Comparison of ENCODE assay signal across 12 cellular contexts in genomic region chr3:195062866-195063540, GRCh38.
"Had no signal": no experiment of that assay in that cellular context is flagged by ENCODE, and none has a peak within 500 bp of the region (broad histone marks: within the 10 kb centered on the region; RNA-seq: fewer than 3 reads in every experiment).

No MANE protein-coding gene starts in this region.

- H3K4me3 ChIP-seq: cardiac muscle cell, ovary, tibial nerve had no signal

- H3K27me3 ChIP-seq: cardiac muscle cell, ovary, tibial nerve had no signal

- H3K36me3 ChIP-seq: cardiac muscle cell, ovary had no signal

- H3K9me3 Mint-ChIP-seq: activated naive CD4-positive, alpha-beta T cell treated with anti-CD3 and anti-CD28 coated beads, Interleukin-2, amount 10 ng/mL, durations not matched to agents 7 days and 5 days; activated T-helper 2 cell treated with anti-CD3 and anti-CD28 coated beads, Interferon-gamma antibody, Interleukin-2, Interleukin-4, amounts not matched to agents 10 μg/mL and 5 μg/mL and 100 μg/mL, durations not matched to agents 14 hours and 24 hours and 36 hours had no signal

- DNase-seq: activated CD4-positive, alpha-beta T cell treated with anti-CD3 and anti-CD28 coated beads, Interleukin-2, amount 50 U/mL, for 4 hours; activated CD4-positive, CD25-positive, alpha-beta regulatory T cell treated with anti-CD3 and anti-CD28 coated beads, Interleukin-2, amount 50 U/mL, for 72 hours; activated naive CD4-positive, alpha-beta T cell treated with anti-CD3 and anti-CD28 coated beads, Interleukin-2, amount 10 ng/mL, durations not matched to agents 7 days and 5 days; activated T-cell treated with anti-CD3 and anti-CD28 coated beads, Interleukin-2, amount 50 U/mL, for 1 hour; stimulated activated CD4-positive, alpha-beta T cell treated with anti-CD3 and anti-CD28 coated beads, Interleukin-2, amount 100 ng/mL, for 48 hours; stimulated activated naive B cell treated with anti-CD40 and anti-IgM and Interleukin-4, amounts not matched to agents 10 μg/mL and 1 μg/mL and 100 μg/mL, for 72 hours; substantia nigra; T-helper 9 cell had no signal

- H3K4me3 Mint-ChIP-seq: activated naive CD4-positive, alpha-beta T cell treated with anti-CD3 and anti-CD28 coated beads, Interleukin-2, amount 10 ng/mL, durations not matched to agents 7 days and 5 days; stimulated activated naive B cell treated with anti-CD40 and anti-IgM and Interleukin-4, amounts not matched to agents 10 μg/mL and 1 μg/mL and 100 μg/mL, for 72 hours had no signal

- H3K4me1 ChIP-seq: tibial nerve had no signal

- H3K4me1 Mint-ChIP-seq: activated naive CD4-positive, alpha-beta T cell treated with anti-CD3 and anti-CD28 coated beads, Interleukin-2, amount 10 ng/mL, durations not matched to agents 7 days and 5 days had no signal

- ATAC-seq: stimulated activated naive B cell treated with anti-CD40 and anti-IgM and Interleukin-4, amounts not matched to agents 10 μg/mL and 1 μg/mL and 100 μg/mL, for 72 hours had no signal

- H3K27ac Mint-ChIP-seq: activated naive CD4-positive, alpha-beta T cell treated with anti-CD3 and anti-CD28 coated beads, Interleukin-2, amount 10 ng/mL, durations not matched to agents 7 days and 5 days; activated T-helper 2 cell treated with anti-CD3 and anti-CD28 coated beads, Interferon-gamma antibody, Interleukin-2, Interleukin-4, amounts not matched to agents 10 μg/mL and 5 μg/mL and 100 μg/mL, durations not matched to agents 14 hours and 24 hours and 36 hours; stimulated activated naive B cell treated with anti-CD40 and anti-IgM and Interleukin-4, amounts not matched to agents 10 μg/mL and 1 μg/mL and 100 μg/mL, for 72 hours had no signal

- H3K9me3 ChIP-seq: ovary, tibial nerve had no signal

- H3K36me3 Mint-ChIP-seq: activated naive CD4-positive, alpha-beta T cell treated with anti-CD3 and anti-CD28 coated beads, Interleukin-2, amount 10 ng/mL, durations not matched to agents 7 days and 5 days had no signal

- H3K27ac ChIP-seq: cardiac muscle cell, ovary, tibial nerve had no signal
